22 cellular contexts compared by ENCODE assay signal in the genomic region with DNA sequence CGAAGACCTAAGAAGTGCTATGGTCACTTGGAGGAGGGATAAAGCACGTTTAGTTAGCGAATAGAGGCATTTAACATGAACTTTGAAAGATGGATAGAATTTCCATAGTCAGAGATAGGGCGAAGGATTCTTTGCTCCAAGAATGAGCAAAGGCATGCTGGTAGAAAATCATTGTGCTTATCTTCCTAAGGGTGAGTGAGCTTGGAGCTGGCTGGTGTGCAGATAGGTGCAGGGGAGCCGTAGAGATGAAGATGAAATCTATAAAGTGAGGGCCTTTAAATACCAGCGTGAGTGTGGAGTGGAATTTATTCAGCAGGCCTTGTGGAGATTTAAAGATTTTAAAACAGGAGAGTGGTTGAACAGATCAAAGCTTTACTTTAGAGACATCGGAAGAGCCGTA. TPM values are rescaled to one million over a fixed set of nuclear protein-coding genes. Genes with fewer than 3 reads are reported as not detected.
DNase-seq lines count a peak whose midpoint lies in the region; ATAC-seq, FAIRE-seq and TF ChIP-seq lines count a peak whose summit lies in the region.
"Had no signal": no experiment of that assay in that cellular context is flagged by ENCODE, and none has a peak within 500 bp of the region (broad histone marks: within the 10 kb centered on the region; RNA-seq: fewer than 3 reads in every experiment).

No MANE protein-coding gene starts in this region.

- ATAC-seq in natural killer cell treated with Interleukin-12 subunit alpha and Interleukin-12 subunit beta and Interleukin-15 and Interleukin-18, amount 100 ng/mL, for 72 hours = no peak
- ATAC-seq in natural killer cell (no peak), T-helper 17 cell (no peak)
- no peak for ATAC-seq in CD8-positive, alpha-beta T cell

- H3K27me3 ChIP-seq in mononuclear cell (ENCODE audit: insufficient read depth, low read length) = no peaks in the 10 kb centered on the region
- no peaks in the 10 kb centered on the region for H3K27me3 ChIP-seq in CD8-positive, alpha-beta T cell (ENCODE audit: insufficient read depth, low read length)
- H3K27me3 ChIP-seq: BLaER1 had no signal

- DNase-seq in natural killer cell treated with Interleukin-12 subunit alpha and Interleukin-12 subunit beta and Interleukin-15 and Interleukin-18, amount 100 ng/mL, for 72 hours (ENCODE audit: low spot score) = no peak
- DNase-seq in natural killer cell (no peak), T-helper 17 cell (no peak), middle frontal gyrus (ENCODE audit: extremely low spot score, low spot score) (no peak), kidney (no peak)
- no peak for DNase-seq in CD8-positive, alpha-beta T cell
- DNase-seq: GOT3, HCEC 1CT, Kasumi-1, MM.1S, NCI-H1048, NCI-H1417 treated with DMSO at 0.1 percent for 48 hours, NCI-H187 treated with DMSO at 0.1 percent for 48 hours, NCI-H2107, NCI-H446 treated with DMSO at 0.1 percent for 48 hours, NCI-H526 treated with DMSO at 0.1 percent for 48 hours, OCI-M1 had no signal

- no peak for FAIRE-seq in kidney (lab: Jason Lieb, UNC)
- FAIRE-seq: GM12892, RCC 7860 had no signal

- CTCF ChIA-PET in CD8-positive, alpha-beta T cell (lab: Charles Lee) = no interaction called here

- no peak overlapping the region for H3K27ac ChIP-seq in CD8-positive, alpha-beta T cell (ENCODE audit: low read depth, low read length)
- H3K27ac ChIP-seq in kidney (ENCODE audit: low read depth in 2 of 2, low read length in 2 of 2) = no peak overlapping the region
- H3K27ac ChIP-seq: BLaER1 had no signal

- POLR2A ChIA-PET in CD8-positive, alpha-beta T cell (lab: Charles Lee) = no interaction called here

- H3K4me1 ChIP-seq in mononuclear cell (ENCODE audit: insufficient read depth, low read length) (peaks cover 38% of the 10 kb centered on the region), kidney (ENCODE audit: control insufficient read depth in 1 of 2, insufficient read depth in 1 of 2, low read depth in 1 of 2, low read length in 2 of 2) (no peaks in the 10 kb centered on the region)
- no peaks in the 10 kb centered on the region for H3K4me1 ChIP-seq in CD8-positive, alpha-beta T cell (ENCODE audit: insufficient read depth, low read length)
- H3K4me1 ChIP-seq: BLaER1 had no signal

- intact Hi-C loops in natural killer cell (cut with micrococcal nuclease) (no loop called here), kidney (cut with DNase I) (no loop called here)
- intact Hi-C loops in CD8-positive, alpha-beta T cell (cut with DNase I, micrococcal nuclease) = no loop called here

- H3K9me3 ChIP-seq in T-helper 17 cell (ENCODE audit: control insufficient read depth, low read length, poor library complexity, severe bottlenecking) (no peaks in the 10 kb centered on the region), mononuclear cell (ENCODE audit: low read depth, low read length) (no peaks in the 10 kb centered on the region), kidney (ENCODE audit: control insufficient read depth in 1 of 2, low read length in 2 of 2) (no peaks in the 10 kb centered on the region)
- H3K9me3 ChIP-seq in CD8-positive, alpha-beta T cell (ENCODE audit: low read length) = no peaks in the 10 kb centered on the region
- H3K9me3 ChIP-seq: BLaER1 had no signal

- no peaks in the 10 kb centered on the region for H3K9me3 Mint-ChIP-seq in natural killer cell treated with Interleukin-12 subunit alpha and Interleukin-12 subunit beta and Interleukin-15 and Interleukin-18, amount 100 ng/mL, for 72 hours
- H3K9me3 Mint-ChIP-seq in natural killer cell = no peaks in the 10 kb centered on the region
- H3K9me3 Mint-ChIP-seq in CD8-positive, alpha-beta T cell = no peaks in the 10 kb centered on the region

- no peak overlapping the region for H3K9ac ChIP-seq in kidney (ENCODE audit: low read length in 2 of 2)
- H3K9ac ChIP-seq: BLaER1 had no signal

- H3K27ac Mint-ChIP-seq in natural killer cell treated with Interleukin-12 subunit alpha and Interleukin-12 subunit beta and Interleukin-15 and Interleukin-18, amount 100 ng/mL, for 72 hours = no peak overlapping the region
- H3K27ac Mint-ChIP-seq in natural killer cell = no peak overlapping the region
- peak overlapping the region; percentile 84 for H3K27ac Mint-ChIP-seq in T-helper 17 cell
- H3K27ac Mint-ChIP-seq in CD8-positive, alpha-beta T cell = no peak overlapping the region

- peak overlapping the region; percentile 31 for H3K4me3 Mint-ChIP-seq in natural killer cell treated with Interleukin-12 subunit alpha and Interleukin-12 subunit beta and Interleukin-15 and Interleukin-18, amount 100 ng/mL, for 72 hours
- no peak overlapping the region for H3K4me3 Mint-ChIP-seq in natural killer cell
- H3K4me3 Mint-ChIP-seq in T-helper 17 cell = peak overlapping the region; percentile 90
- H3K4me3 Mint-ChIP-seq in CD8-positive, alpha-beta T cell = no peak overlapping the region

- H3K4me1 Mint-ChIP-seq in natural killer cell treated with Interleukin-12 subunit alpha and Interleukin-12 subunit beta and Interleukin-15 and Interleukin-18, amount 100 ng/mL, for 72 hours (ENCODE audit: low read depth in 2 of 2) = no peaks in the 10 kb centered on the region
- H3K4me1 Mint-ChIP-seq in natural killer cell (no peaks in the 10 kb centered on the region), T-helper 17 cell (peaks cover 24% of the 10 kb centered on the region)
- H3K4me1 Mint-ChIP-seq in CD8-positive, alpha-beta T cell (ENCODE audit: low read depth) = no peaks in the 10 kb centered on the region

- no peaks in the 10 kb centered on the region for H3K36me3 ChIP-seq in CD8-positive, alpha-beta T cell (ENCODE audit: insufficient read depth, low read length)
- H3K36me3 ChIP-seq in kidney (ENCODE audit: control insufficient read depth in 1 of 2, insufficient read depth in 2 of 2, low read length in 2 of 2) = peaks cover 0 to 2% of the 10 kb centered on the region in 2 donors
- H3K36me3 ChIP-seq: BLaER1 had no signal

- peak overlapping the region; percentile 25 for H3K4me3 ChIP-seq in mononuclear cell (ENCODE audit: low read length)
- H3K4me3 ChIP-seq in CD8-positive, alpha-beta T cell (ENCODE audit: low read depth, low read length) = no peak overlapping the region
- no peak overlapping the region for H3K4me3 ChIP-seq in kidney (ENCODE audit: low read length in 2 of 2)
- H3K4me3 ChIP-seq: BLaER1 had no signal

- TF ChIP-seq CTCF in natural killer cell (IDR thresholded peaks at IDR 0.05) (no peak), kidney (IDR thresholded peaks at IDR 0.05; ENCODE audit: borderline replicate concordance, extremely low read depth, insufficient read depth) (no peak)
- TF ChIP-seq CTCF in CD8-positive, alpha-beta T cell (IDR thresholded peaks at IDR 0.05) = no peak

- peaks cover 2 to 15% of the 10 kb centered on the region in 2 donors for H3K27me3 Mint-ChIP-seq in natural killer cell treated with Interleukin-12 subunit alpha and Interleukin-12 subunit beta and Interleukin-15 and Interleukin-18, amount 100 ng/mL, for 72 hours
- H3K27me3 Mint-ChIP-seq in natural killer cell (ENCODE audit: low read depth in 2 of 2) = peaks cover 0 to 10% of the 10 kb centered on the region in 2 donors
- peaks cover 2% of the 10 kb centered on the region for H3K27me3 Mint-ChIP-seq in T-helper 17 cell
- peaks cover 5% of the 10 kb centered on the region for H3K27me3 Mint-ChIP-seq in CD8-positive, alpha-beta T cell (ENCODE audit: low read depth)

- H3K36me3 Mint-ChIP-seq in natural killer cell treated with Interleukin-12 subunit alpha and Interleukin-12 subunit beta and Interleukin-15 and Interleukin-18, amount 100 ng/mL, for 72 hours = no peaks in the 10 kb centered on the region
- H3K36me3 Mint-ChIP-seq in natural killer cell (no peaks in the 10 kb centered on the region), T-helper 17 cell (ENCODE audit: low read depth) (peaks cover 7% of the 10 kb centered on the region)
- peaks cover 5% of the 10 kb centered on the region for H3K36me3 Mint-ChIP-seq in CD8-positive, alpha-beta T cell

RNA-seq across cellular contexts. Expression of a gene that starts 1.6 kb away (rescaled TPM):
- total RNA-seq in natural killer cell treated with Interleukin-12 subunit alpha and Interleukin-12 subunit beta and Interleukin-15 and Interleukin-18, amount 100 ng/mL, for 72 hours = under 1 TPM in 1 of 2 donors, not detected in 1; 0.53 TPM
- total RNA-seq in natural killer cell (10 to 100 TPM in 1 of 3 donors, under 1 TPM in 1, not detected in 1; 0.23 to 13.9 TPM), T-helper 17 cell (1 to 10 TPM; 3.2 to 8.5 TPM), mononuclear cell (0.42 TPM), kidney (not detected)
- not detected for total RNA-seq in CD8-positive, alpha-beta T cell
- not detected for polyA plus RNA-seq in kidney (ENCODE audit: insufficient read depth, low read depth, low replicate concordance)
- total RNA-seq: Daoy had no signal

RNA-seq across cellular contexts. Expression of a gene that starts 35.5 kb away (rescaled TPM):
- total RNA-seq in natural killer cell treated with Interleukin-12 subunit alpha and Interleukin-12 subunit beta and Interleukin-15 and Interleukin-18, amount 100 ng/mL, for 72 hours = 1 to 10 TPM; 6.0 to 6.6 TPM
- 10 to 100 TPM in 2 of 3 donors, 1 to 10 TPM in 1; 8.4 to 19.9 (median 12.2) TPM for total RNA-seq in natural killer cell
- 10 to 100 TPM; 15.2 to 16.4 TPM for total RNA-seq in T-helper 17 cell
- total RNA-seq in mononuclear cell = 13.6 TPM
- 1 to 10 TPM; 6.5 to 10.0 TPM for total RNA-seq in CD8-positive, alpha-beta T cell
- total RNA-seq in kidney = 38.0 TPM
- 21.7 TPM for polyA plus RNA-seq in kidney (ENCODE audit: insufficient read depth, low read depth, low replicate concordance)

Comparison
In these comparisons a context has a peak if more than half of its experiments do, and no peak if none do; other contexts are left out.
1. H3K4me3 Mint-ChIP-seq: peak in natural killer cell treated with Interleukin-12 subunit alpha and Interleukin-12 subunit beta and Interleukin-15 and Interleukin-18, amount 100 ng/mL, for 72 hours (single experiment) and T-helper 17 cell (single experiment); none in natural killer cell (single experiment) and CD8-positive, alpha-beta T cell (single experiment).